ENCODE assay signal across 30 cellular contexts in the genomic region with DNA sequence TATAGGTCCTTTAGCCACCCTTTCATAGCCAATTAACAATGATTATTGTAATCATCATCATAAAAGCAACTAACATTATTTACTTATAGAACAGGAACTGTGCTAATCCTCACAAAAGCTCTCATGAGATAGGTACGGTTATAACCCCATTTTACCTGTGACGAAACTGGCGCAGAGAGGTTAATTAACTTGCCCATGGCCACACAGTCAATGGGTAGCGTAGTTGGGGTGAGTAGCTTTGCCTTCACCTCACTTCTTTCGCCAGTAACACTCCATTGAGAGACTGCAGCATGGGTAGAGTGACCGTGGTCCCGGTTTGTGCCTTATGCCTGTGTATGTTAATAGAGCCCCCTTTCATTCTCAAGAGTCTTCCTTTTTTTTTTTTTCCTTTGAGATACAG.
"Had no signal": no experiment of that assay in that cellular context is flagged by ENCODE, and none has a peak within 500 bp of the region (broad histone marks: within the 10 kb centered on the region; RNA-seq: fewer than 3 reads in every experiment).

No MANE protein-coding gene starts in this region.

- H3K36me3 Mint-ChIP-seq: neural progenitor cell had no signal

- H3K27ac Mint-ChIP-seq: memory B cell; mesothelial cell of epicardium; natural killer cell treated with Interleukin-12 subunit alpha and Interleukin-12 subunit beta and Interleukin-15 and Interleukin-18, amount 100 ng/mL, for 72 hours; neural progenitor cell; progenitor cell of endocrine pancreas had no signal

- H3K9me3 ChIP-seq: esophagus squamous epithelium, heart right ventricle, lower lobe of right lung, mucosa of descending colon, right lobe of liver, suprapubic skin, vagina had no signal

- H3K27ac ChIP-seq: coronary artery, esophagus squamous epithelium, heart right ventricle, lower lobe of right lung, neural progenitor cell, parathyroid adenoma, right lobe of liver, suprapubic skin, vagina had no signal

- H3K4me3 ChIP-seq: coronary artery, esophagus squamous epithelium, heart right ventricle, lower lobe of right lung, mucosa of descending colon, neural progenitor cell, right lobe of liver, suprapubic skin, vagina had no signal

- H3K9me3 Mint-ChIP-seq: immature natural killer cell; memory B cell; mesothelial cell of epicardium; naive B cell; natural killer cell treated with Interleukin-12 subunit alpha and Interleukin-12 subunit beta and Interleukin-15 and Interleukin-18, amount 100 ng/mL, for 72 hours; neural progenitor cell; stimulated activated naive CD8-positive, alpha-beta T cell treated with anti-CD3 and anti-CD28 coated beads, Interleukin-15, amount 100 ng/mL, for 72 hours had no signal

- H3K27me3 ChIP-seq: esophagus squamous epithelium, heart right ventricle, neural progenitor cell, right lobe of liver, suprapubic skin, vagina had no signal

- FAIRE-seq: endothelial cell of umbilical vein, keratinocyte, small intestine had no signal

- DNase-seq: dermis blood vessel endothelial cell; effector memory CD4-positive, alpha-beta T cell; esophagus squamous epithelium; foreskin melanocyte; glutamatergic neuron; heart right ventricle; hippocampal formation; immature natural killer cell; left ventricle myocardium superior; lower lobe of right lung; naive B cell; right lobe of liver; stimulated activated CD4-positive, alpha-beta T cell treated with anti-CD3 and anti-CD28 coated beads, Interleukin-15, amount 100 ng/mL, for 24 hours; stimulated activated CD4-positive, alpha-beta T cell treated with anti-CD3 and anti-CD28 coated beads, Interleukin-2, amount 100 ng/mL, for 48 hours; stimulated activated naive CD4-positive, alpha-beta T cell; stimulated activated naive CD8-positive, alpha-beta T cell treated with anti-CD3 and anti-CD28 coated beads, Interleukin-15, amount 100 ng/mL, for 72 hours; trophoblast cell had no signal

- ATAC-seq: lower lobe of right lung; natural killer cell treated with Interleukin-12 subunit alpha and Interleukin-12 subunit beta and Interleukin-15 and Interleukin-18, amount 100 ng/mL, for 72 hours; stimulated activated naive CD8-positive, alpha-beta T cell treated with anti-CD3 and anti-CD28 coated beads, Interleukin-15, amount 100 ng/mL, for 72 hours had no signal

- H3K4me3 Mint-ChIP-seq: immature natural killer cell; memory B cell; mesothelial cell of epicardium; naive B cell; natural killer cell treated with Interleukin-12 subunit alpha and Interleukin-12 subunit beta and Interleukin-15 and Interleukin-18, amount 100 ng/mL, for 72 hours; neural progenitor cell; stimulated activated naive CD8-positive, alpha-beta T cell treated with anti-CD3 and anti-CD28 coated beads, Interleukin-15, amount 100 ng/mL, for 72 hours had no signal

- H3K27me3 Mint-ChIP-seq: memory B cell; naive B cell; natural killer cell treated with Interleukin-12 subunit alpha and Interleukin-12 subunit beta and Interleukin-15 and Interleukin-18, amount 100 ng/mL, for 72 hours; progenitor cell of endocrine pancreas; stimulated activated naive CD8-positive, alpha-beta T cell treated with anti-CD3 and anti-CD28 coated beads, Interleukin-15, amount 100 ng/mL, for 72 hours had no signal

- H2AFZ ChIP-seq: neural progenitor cell, parathyroid adenoma had no signal

- H3K4me1 ChIP-seq: esophagus squamous epithelium, lower lobe of right lung, neural progenitor cell, parathyroid adenoma, right lobe of liver, suprapubic skin, vagina had no signal

- H3K36me3 ChIP-seq: neural progenitor cell, vagina had no signal

- H3K4me2 ChIP-seq: neural progenitor cell had no signal

- H3K4me1 Mint-ChIP-seq: neural progenitor cell had no signal

- H3K9ac ChIP-seq: neural progenitor cell, parathyroid adenoma had no signal
